In genomic region chr2:107174126-107174525, GRCh38 we compare ENCODE assay signal across 18 cellular contexts.
DNase-seq lines count a peak whose midpoint lies in the region; ATAC-seq and TF ChIP-seq lines count a peak whose summit lies in the region.
"Had no signal": no experiment of that assay in that cellular context is flagged by ENCODE, and none has a peak within 500 bp of the region (broad histone marks: within the 10 kb centered on the region; RNA-seq: fewer than 3 reads in every experiment).

No MANE protein-coding gene starts in this region.

- DNase-seq in left kidney (ENCODE audit: low read depth, low spot score) (peak; percentile 67), renal cortical epithelial cell (ENCODE audit: low read depth) (peak; percentile 35), SIG-M5 treated with dmso at 0.1 percent for 504 hours (lab: John Stamatoyannopoulos, UW; ENCODE audit: unreplicated experiment) (no peak), 8988T (no peak)
- no peak for DNase-seq in activated CD4-positive, alpha-beta T cell treated with anti-CD3 and anti-CD28 coated beads for 1 hour
- DNase-seq: Calu3; CD4-positive, alpha-beta T cell; DMS53; NCI-H1417 treated with DMSO at 0.1 percent for 48 hours; NCI-H1930; NCI-H774; RPMI8226; SIG-M5 had no signal

- ATAC-seq in GM19328 (IDR thresholded peaks at IDR 0.05; ENCODE audit: unreplicated experiment): no peak
- ATAC-seq: GM23338, K562 had no signal

- H3K9me3 Mint-ChIP-seq in brain: peaks cover 0 to 5% (median 0%) of the 10 kb centered on the region in 5 experiments
- H3K9me3 Mint-ChIP-seq: CD4-positive, alpha-beta T cell; GM23338 had no signal

- H3K4me3 Mint-ChIP-seq in brain: peak overlapping the region in 2 of 5 experiments; percentile 42 to 56
- H3K4me3 Mint-ChIP-seq: B cell; CD4-positive, alpha-beta T cell; GM23338 had no signal

- peaks cover 6% of the 10 kb centered on the region for H3K27me3 Mint-ChIP-seq in brain
- H3K27me3 Mint-ChIP-seq: B cell; CD4-positive, alpha-beta T cell had no signal

- H3K36me3 Mint-ChIP-seq in brain: no peaks in the 10 kb centered on the region

- H3K4me1 Mint-ChIP-seq in brain: peaks cover 31% of the 10 kb centered on the region
- H3K4me1 Mint-ChIP-seq: B cell, GM23338 had no signal

- TF ChIP-seq CTCF in brain (conservative IDR thresholded peaks at IDR 0.05): no peak

- peak overlapping the region in 3 of 5 experiments; percentile 37 to 91 (median 79) for H3K27ac Mint-ChIP-seq in brain
- H3K27ac Mint-ChIP-seq: B cell; CD4-positive, alpha-beta T cell; GM23338 had no signal

Comparison
In these comparisons a context has a peak if more than half of its experiments do, and no peak if none do; other contexts are left out.
1. DNase-seq: peak in left kidney (single experiment) and renal cortical epithelial cell (single experiment); none in activated CD4-positive, alpha-beta T cell treated with anti-CD3 and anti-CD28 coated beads for 1 hour (single experiment), SIG-M5 treated with dmso at 0.1 percent for 504 hours (single experiment) and 8988T (single experiment).